8 cellular contexts compared by ENCODE assay signal in the genomic region with DNA sequence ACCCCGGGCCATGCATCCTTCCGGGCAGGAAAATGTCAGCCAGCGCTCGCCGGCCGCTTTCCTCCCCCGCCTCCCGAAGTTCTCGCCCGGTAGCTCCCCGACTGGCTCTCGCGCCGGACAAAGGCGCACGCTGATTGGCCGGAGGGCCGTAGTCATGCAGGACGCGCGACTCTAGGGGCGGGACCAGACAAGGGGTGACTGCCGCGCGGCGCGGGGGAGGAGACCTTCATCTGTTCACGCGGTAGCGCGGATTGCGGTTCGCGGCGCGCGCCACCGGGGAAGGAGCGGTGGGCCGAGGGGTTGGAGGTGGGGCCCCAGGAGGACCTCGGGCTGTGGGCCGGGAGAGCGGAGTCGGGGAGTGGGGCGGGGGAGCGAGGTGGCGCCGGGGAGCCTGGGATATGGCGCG. TPM values are rescaled to one million over a fixed set of nuclear protein-coding genes. Genes with fewer than 3 reads are reported as not detected.
DNase-seq lines count a peak whose midpoint lies in the region; ATAC-seq and TF ChIP-seq lines count a peak whose summit lies in the region.

Gene FLVCR1, plus strand, starts transcription at position 221 of the 406 bp plus-strand sequence. Its CDS starts 178 bp downstream, at position 399.

- H3K27me3 ChIP-seq in CD4-positive, alpha-beta memory T cell (ENCODE audit: insufficient read depth, low read length) = no peaks in the 10 kb centered on the region
- H3K27me3 ChIP-seq in liver (ENCODE audit: control insufficient read depth in 4 of 4, insufficient read depth in 4 of 4, low read length in 3 of 4) = no peaks in the 10 kb centered on the region

- H3K4me1 Mint-ChIP-seq in CD4-positive, alpha-beta memory T cell = peaks cover 11 to 20% (median 18%) of the 10 kb centered on the region in 4 donors

- peak; percentile 89 to 94 (median 90) for DNase-seq in CD4-positive, alpha-beta memory T cell
- peak; percentile 99 for DNase-seq in HK-2 (ENCODE audit: unreplicated experiment)
- DNase-seq in NCI-H82 treated with DMSO at 0.1 percent for 48 hours (lab: John Stamatoyannopoulos, UW; ENCODE audit: unreplicated experiment) = peak; percentile 91
- DNase-seq in activated CD4-positive, alpha-beta T cell treated with anti-CD3 and anti-CD28 coated beads, Interleukin-2, amount 50 U/mL, for 48 hours = peak; percentile 96 to 97
- DNase-seq in dermis microvascular lymphatic vessel endothelial cell (ENCODE audit: low read depth in 2 of 2) = peak; percentile 90 to 96
- peak; percentile 91 for DNase-seq in stimulated activated CD4-positive, alpha-beta T cell treated with anti-CD3 and anti-CD28 coated beads, Interleukin-4, amount 100 ng/mL, for 1 hour

- H3K27ac ChIP-seq in CD4-positive, alpha-beta memory T cell (ENCODE audit: low read depth, low read length) = peak within 1 kb of the TSS; percentile 71
- H3K27ac ChIP-seq in liver (ENCODE audit: low read depth in 1 of 2, low read length in 2 of 2) = peak within 1 kb of the TSS; percentile 79 to 90

- no peaks in the 10 kb centered on the region for H3K9me3 ChIP-seq in CD4-positive, alpha-beta memory T cell (ENCODE audit: control insufficient read depth in 1 of 2, low read length in 2 of 2)
- no peaks in the 10 kb centered on the region for H3K9me3 ChIP-seq in liver (ENCODE audit: control insufficient read depth in 4 of 4, low read length in 3 of 4)

- TF ChIP-seq RAD21 in liver (IDR thresholded peaks at IDR 0.05) = peak in 1 of 2 donors; percentile 40

- CTCF ChIA-PET in CD4-positive, alpha-beta memory T cell (lab: Charles Lee; ENCODE audit: partially characterized antibody) = interaction anchor here (1.2 to 1.4 kb wide), 3 partner anchors 64 to 137 kb away, joined by 3 read pairs; no protein-coding TSS in a partner anchor

- intact Hi-C loops in CD4-positive, alpha-beta memory T cell (cut with micrococcal nuclease) = loop anchor here (1.0 to 5.0 kb wide), 3 partner anchors 67 to 1281 kb away; partner anchors contain the start of genes ANGEL2, NSL1, SLC30A1 and TATDN3

- H3K4me1 ChIP-seq in CD4-positive, alpha-beta memory T cell (ENCODE audit: insufficient read depth, low read length) = peaks cover 44% of the 10 kb centered on the region
- peaks cover 4 to 15% (median 12%) of the 10 kb centered on the region in 4 donors for H3K4me1 ChIP-seq in liver (ENCODE audit: control insufficient read depth in 4 of 4, insufficient read depth in 4 of 4, low read length in 3 of 4)

- under 1% methylated on average over 50 of the region's 50 CpGs for WGBS in liver

- POLR2A ChIA-PET in CD4-positive, alpha-beta memory T cell (lab: Charles Lee; ENCODE audit: partially characterized antibody) = interaction anchor here (0.5 to 2.2 kb wide), 8 partner anchors 23 to 822 kb away, joined by 3 to 28 read pairs (median 3); partner anchors contain the start of genes DTL, INTS7, NSL1 and TATDN3

- no peaks in the 10 kb centered on the region for H3K27me3 Mint-ChIP-seq in CD4-positive, alpha-beta memory T cell

- ATAC-seq in GM19455 (IDR thresholded peaks at IDR 0.05; ENCODE audit: unreplicated experiment) = peak; percentile 97

- H3K36me3 Mint-ChIP-seq in CD4-positive, alpha-beta memory T cell = peaks cover 9 to 10% of the 10 kb centered on the region in 2 donors

- peak within 1 kb of the TSS; percentile 58 to 75 for H3K4me3 ChIP-seq in CD4-positive, alpha-beta memory T cell (ENCODE audit: low read length in 2 of 2)
- peak within 1 kb of the TSS; percentile 60 to 93 (median 93) for H3K4me3 ChIP-seq in liver (ENCODE audit: low read depth in 1 of 3, low read length in 3 of 3)

- TF ChIP-seq CTCF in liver (IDR thresholded peaks at IDR 0.05; ENCODE audit: low read depth, low read length, missing input control) = no peak

- H3K9me3 Mint-ChIP-seq in CD4-positive, alpha-beta memory T cell = no peaks in the 10 kb centered on the region

- H3K9ac ChIP-seq in liver (ENCODE audit: low read depth in 1 of 2, low read length in 2 of 2) = peak within 1 kb of the TSS; percentile 72 to 87

- no peaks in the 10 kb centered on the region for H3K36me3 ChIP-seq in CD4-positive, alpha-beta memory T cell (ENCODE audit: insufficient read depth, low read length)
- no peaks in the 10 kb centered on the region for H3K36me3 ChIP-seq in liver (ENCODE audit: control insufficient read depth in 4 of 4, insufficient read depth in 3 of 4, low read depth in 1 of 4, low read length in 3 of 4)

- peak within 1 kb of the TSS in 7 of 8 donors; percentile 58 to 98 (median 95) for H3K4me3 Mint-ChIP-seq in CD4-positive, alpha-beta memory T cell

- peak within 1 kb of the TSS; percentile 91 to 97 (median 93) for H3K27ac Mint-ChIP-seq in CD4-positive, alpha-beta memory T cell

TF ChIP-seq in liver, 16 proteins besides CTCF, POLR2A, EP300 and RAD21:
- TF ChIP-seq NR2F2 (IDR thresholded peaks at IDR 0.05) (no peak), EGR1 (IDR thresholded peaks at IDR 0.05; ENCODE audit: low read depth in 2 of 2) (peak; percentile 83 to 88), SP1 (IDR thresholded peaks at IDR 0.05) (peak; percentile 67), MAX (IDR thresholded peaks at IDR 0.05) (no peak), HNF4G (IDR thresholded peaks at IDR 0.05) (no peak), YY1 (IDR thresholded peaks at IDR 0.05) (peak; percentile 93), GABPA (IDR thresholded peaks at IDR 0.05 in 1 of 2, conservative IDR thresholded peaks at IDR 0.05 in 1 of 2) (peak in 1 of 2 donors; percentile 48), HNF4A (conservative IDR thresholded peaks at IDR 0.05) (no peak), TAF1 (conservative IDR thresholded peaks at IDR 0.05) (peak; percentile 60), RXRA (IDR thresholded peaks at IDR 0.05) (no peak)
- TF ChIP-seq, protein P1, sequence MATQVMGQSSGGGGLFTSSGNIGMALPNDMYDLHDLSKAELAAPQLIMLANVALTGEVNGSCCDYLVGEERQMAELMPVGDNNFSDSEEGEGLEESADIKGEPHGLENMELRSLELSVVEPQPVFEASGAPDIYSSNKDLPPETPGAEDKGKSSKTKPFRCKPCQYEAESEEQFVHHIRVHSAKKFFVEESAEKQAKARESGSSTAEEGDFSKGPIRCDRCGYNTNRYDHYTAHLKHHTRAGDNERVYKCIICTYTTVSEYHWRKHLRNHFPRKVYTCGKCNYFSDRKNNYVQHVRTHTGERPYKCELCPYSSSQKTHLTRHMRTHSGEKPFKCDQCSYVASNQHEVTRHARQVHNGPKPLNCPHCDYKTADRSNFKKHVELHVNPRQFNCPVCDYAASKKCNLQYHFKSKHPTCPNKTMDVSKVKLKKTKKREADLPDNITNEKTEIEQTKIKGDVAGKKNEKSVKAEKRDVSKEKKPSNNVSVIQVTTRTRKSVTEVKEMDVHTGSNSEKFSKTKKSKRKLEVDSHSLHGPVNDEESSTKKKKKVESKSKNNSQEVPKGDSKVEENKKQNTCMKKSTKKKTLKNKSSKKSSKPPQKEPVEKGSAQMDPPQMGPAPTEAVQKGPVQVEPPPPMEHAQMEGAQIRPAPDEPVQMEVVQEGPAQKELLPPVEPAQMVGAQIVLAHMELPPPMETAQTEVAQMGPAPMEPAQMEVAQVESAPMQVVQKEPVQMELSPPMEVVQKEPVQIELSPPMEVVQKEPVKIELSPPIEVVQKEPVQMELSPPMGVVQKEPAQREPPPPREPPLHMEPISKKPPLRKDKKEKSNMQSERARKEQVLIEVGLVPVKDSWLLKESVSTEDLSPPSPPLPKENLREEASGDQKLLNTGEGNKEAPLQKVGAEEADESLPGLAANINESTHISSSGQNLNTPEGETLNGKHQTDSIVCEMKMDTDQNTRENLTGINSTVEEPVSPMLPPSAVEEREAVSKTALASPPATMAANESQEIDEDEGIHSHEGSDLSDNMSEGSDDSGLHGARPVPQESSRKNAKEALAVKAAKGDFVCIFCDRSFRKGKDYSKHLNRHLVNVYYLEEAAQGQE (IDR thresholded peaks at IDR 0.05) = peak; percentile 78
- TF ChIP-seq, protein P2, sequence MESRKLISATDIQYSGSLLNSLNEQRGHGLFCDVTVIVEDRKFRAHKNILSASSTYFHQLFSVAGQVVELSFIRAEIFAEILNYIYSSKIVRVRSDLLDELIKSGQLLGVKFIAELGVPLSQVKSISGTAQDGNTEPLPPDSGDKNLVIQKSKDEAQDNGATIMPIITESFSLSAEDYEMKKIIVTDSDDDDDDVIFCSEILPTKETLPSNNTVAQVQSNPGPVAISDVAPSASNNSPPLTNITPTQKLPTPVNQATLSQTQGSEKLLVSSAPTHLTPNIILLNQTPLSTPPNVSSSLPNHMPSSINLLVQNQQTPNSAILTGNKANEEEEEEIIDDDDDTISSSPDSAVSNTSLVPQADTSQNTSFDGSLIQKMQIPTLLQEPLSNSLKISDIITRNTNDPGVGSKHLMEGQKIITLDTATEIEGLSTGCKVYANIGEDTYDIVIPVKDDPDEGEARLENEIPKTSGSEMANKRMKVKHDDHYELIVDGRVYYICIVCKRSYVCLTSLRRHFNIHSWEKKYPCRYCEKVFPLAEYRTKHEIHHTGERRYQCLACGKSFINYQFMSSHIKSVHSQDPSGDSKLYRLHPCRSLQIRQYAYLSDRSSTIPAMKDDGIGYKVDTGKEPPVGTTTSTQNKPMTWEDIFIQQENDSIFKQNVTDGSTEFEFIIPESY (IDR thresholded peaks at IDR 0.05) = peak; percentile 75

RNA-seq across cellular contexts. Expression of gene FLVCR1, which starts in this region (rescaled TPM):
- 10 to 100 TPM; 10.8 to 12.7 TPM for total RNA-seq in CD4-positive, alpha-beta memory T cell
- 1 to 10 TPM; 1.5 to 3.1 TPM for polyA plus RNA-seq in CD4-positive, alpha-beta memory T cell
- total RNA-seq in dermis microvascular lymphatic vessel endothelial cell = 6.9 and 11.3 TPM in 2 replicates
- total RNA-seq in liver = 10 to 100 TPM in 1 of 2 donors, 1 to 10 TPM in 1; 3.8 to 14.6 TPM
- polyA plus RNA-seq in liver = 1 to 10 TPM in 1 of 2 donors, under 1 TPM in 1; 0.85 to 1.1 TPM

Comparison
In these comparisons a context has a peak if more than half of its experiments do, and no peak if none do; other contexts are left out.
1. Peak in every context shown above with its lines: DNase-seq, ATAC-seq, H3K4me3 ChIP-seq and H3K27ac ChIP-seq.